Comparison of ENCODE assay signal across 17 cellular contexts in the genomic region with DNA sequence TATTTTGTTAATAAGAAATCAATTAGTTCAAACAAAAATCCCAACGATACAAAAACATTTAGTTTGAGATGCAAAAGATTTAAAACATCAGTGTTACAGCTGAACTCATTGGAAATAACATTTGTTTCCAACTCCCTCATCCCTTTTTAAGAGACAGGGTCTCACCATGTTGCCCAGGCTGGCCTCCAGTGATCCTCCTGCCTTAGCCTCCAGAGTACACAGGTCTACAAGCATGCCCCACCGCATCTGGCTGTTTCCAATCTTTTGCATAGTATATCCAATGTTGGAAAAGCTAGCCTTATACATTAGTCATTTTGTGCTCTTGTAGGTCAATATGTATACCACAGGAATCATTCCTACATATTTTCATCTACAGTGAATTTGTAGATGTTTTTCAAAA. TPM values are rescaled to one million over a fixed set of nuclear protein-coding genes. Genes with fewer than 3 reads are reported as not detected.
A peak's percentile ranks its signal among the peaks of the same experiment; 100 is the strongest.
DNase-seq lines count a peak whose midpoint lies in the region; ATAC-seq, FAIRE-seq and TF ChIP-seq lines count a peak whose summit lies in the region.
"Had no signal": no experiment of that assay in that cellular context is flagged by ENCODE, and none has a peak within 500 bp of the region (broad histone marks: within the 10 kb centered on the region; RNA-seq: fewer than 3 reads in every experiment).

No MANE protein-coding gene starts in this region.

- no peaks in the 10 kb centered on the region for H3K27me3 ChIP-seq in astrocyte (ENCODE audit: insufficient read depth, low read length)

- FAIRE-seq in GM12891 (lab: Jason Lieb, UNC) (no peak), astrocyte (lab: Jason Lieb, UNC) (no peak), urothelium cell line (lab: Jason Lieb, UNC) (no peak)
- FAIRE-seq: A204.1 had no signal

- no peak; the same call in 1 of the 2 replicates for TF ChIP-seq POLR2A in GM12891 (IDR thresholded peaks at IDR 0.05; ENCODE audit: low read depth, low read length)

- peak overlapping the region; percentile 30 for H3K27ac Mint-ChIP-seq in activated CD8-positive, alpha-beta T cell treated with anti-CD3 and anti-CD28 coated beads for 36 hours
- H3K27ac Mint-ChIP-seq in activated CD8-positive, alpha-beta T cell treated with anti-CD3 and anti-CD28 coated beads, Interleukin-2, amount 10 ng/mL, durations not matched to agents 7 days and 5 days: no peak overlapping the region
- peak overlapping the region; percentile 69 for H3K27ac Mint-ChIP-seq in astrocyte (ENCODE audit: unreplicated experiment)
- H3K27ac Mint-ChIP-seq in osteocyte (ENCODE audit: unreplicated experiment): peak overlapping the region; percentile 10
- H3K27ac Mint-ChIP-seq in stimulated activated memory B cell treated with anti-CD40 and anti-IgM and Interleukin-4, amounts not matched to agents 10 μg/mL and 1 μg/mL and 100 μg/mL, for 72 hours: no peak overlapping the region
- H3K27ac Mint-ChIP-seq: CD8-positive, alpha-beta T cell had no signal

- peaks cover 71% of the 10 kb centered on the region for H3K36me3 Mint-ChIP-seq in activated CD8-positive, alpha-beta T cell treated with anti-CD3 and anti-CD28 coated beads for 36 hours (ENCODE audit: low read depth)
- peaks cover 79% of the 10 kb centered on the region for H3K36me3 Mint-ChIP-seq in activated CD8-positive, alpha-beta T cell treated with anti-CD3 and anti-CD28 coated beads, Interleukin-2, amount 10 ng/mL, durations not matched to agents 7 days and 5 days (ENCODE audit: low read depth)
- H3K36me3 Mint-ChIP-seq in astrocyte (ENCODE audit: low read depth, unreplicated experiment) (peaks cover 26% of the 10 kb centered on the region), osteocyte (ENCODE audit: unreplicated experiment) (peaks cover 67% of the 10 kb centered on the region)
- peaks cover 74% of the 10 kb centered on the region for H3K36me3 Mint-ChIP-seq in stimulated activated memory B cell treated with anti-CD40 and anti-IgM and Interleukin-4, amounts not matched to agents 10 μg/mL and 1 μg/mL and 100 μg/mL, for 72 hours

- peaks cover 12% of the 10 kb centered on the region for H3K4me1 ChIP-seq in astrocyte (ENCODE audit: insufficient read depth, low read length)

- no peak overlapping the region for H3K4me3 Mint-ChIP-seq in activated CD8-positive, alpha-beta T cell treated with anti-CD3 and anti-CD28 coated beads for 36 hours
- H3K4me3 Mint-ChIP-seq in activated CD8-positive, alpha-beta T cell treated with anti-CD3 and anti-CD28 coated beads, Interleukin-2, amount 10 ng/mL, durations not matched to agents 7 days and 5 days: no peak overlapping the region
- no peak overlapping the region for H3K4me3 Mint-ChIP-seq in astrocyte (ENCODE audit: unreplicated experiment)
- H3K4me3 Mint-ChIP-seq in osteocyte (ENCODE audit: unreplicated experiment): no peak overlapping the region
- H3K4me3 Mint-ChIP-seq in stimulated activated memory B cell treated with anti-CD40 and anti-IgM and Interleukin-4, amounts not matched to agents 10 μg/mL and 1 μg/mL and 100 μg/mL, for 72 hours: no peak overlapping the region
- H3K4me3 Mint-ChIP-seq: CD8-positive, alpha-beta T cell had no signal

- CTCF ChIA-PET in activated CD8-positive, alpha-beta T cell treated with anti-CD3 and anti-CD28 coated beads for 36 hours (lab: Charles Lee): interaction anchor here (0.7 to 1.4 kb wide), 3 partner anchors 14 to 277 kb away, joined by 3 read pairs; no protein-coding TSS in a partner anchor
- CTCF ChIA-PET in activated CD8-positive, alpha-beta T cell treated with anti-CD3 and anti-CD28 coated beads, Interleukin-2, amount 10 ng/mL, durations not matched to agents 7 days and 5 days (lab: Charles Lee): no interaction called here

- H3K79me2 ChIP-seq in astrocyte (ENCODE audit: insufficient read depth, low read length): peaks cover 86% of the 10 kb centered on the region

- H3K36me3 ChIP-seq in astrocyte (ENCODE audit: insufficient read depth, low read length): peaks cover 79% of the 10 kb centered on the region

- POLR2A ChIA-PET in activated CD8-positive, alpha-beta T cell treated with anti-CD3 and anti-CD28 coated beads for 36 hours (lab: Charles Lee): interaction anchor here (0.6 to 7.8 kb wide), 5 partner anchors 8 to 87 kb away, joined by 3 to 107 read pairs (median 5); a partner anchor contains a TSS
- POLR2A ChIA-PET in activated CD8-positive, alpha-beta T cell treated with anti-CD3 and anti-CD28 coated beads, Interleukin-2, amount 10 ng/mL, durations not matched to agents 7 days and 5 days (lab: Charles Lee): interaction anchor here (0.7 to 0.9 kb wide), 2 partner anchors 10 to 12 kb away, joined by 3 read pairs; no protein-coding TSS in a partner anchor

- intact Hi-C loops in activated CD8-positive, alpha-beta T cell treated with anti-CD3 and anti-CD28 coated beads for 36 hours (cut with micrococcal nuclease): no loop called here

- H3K9ac ChIP-seq in astrocyte (ENCODE audit: low read length): no peak overlapping the region

- no peak overlapping the region for H3K4me2 ChIP-seq in astrocyte (ENCODE audit: low read length)

- DNase-seq in activated CD8-positive, alpha-beta T cell treated with anti-CD3 and anti-CD28 coated beads for 36 hours: no peak
- no peak for DNase-seq in activated CD8-positive, alpha-beta T cell treated with anti-CD3 and anti-CD28 coated beads, Interleukin-2, amount 10 ng/mL, durations not matched to agents 7 days and 5 days
- DNase-seq in GM12891 (ENCODE audit: insufficient read length, low spot score) (no peak), astrocyte (ENCODE audit: low read depth) (no peak), osteocyte (ENCODE audit: extremely low spot score, unreplicated experiment) (no peak), urothelium cell line (ENCODE audit: low spot score) (no peak)
- DNase-seq: Calu3; CD8-positive, alpha-beta T cell; NCI-H1417 treated with DMSO at 0.1 percent for 48 hours; NCI-H187 treated with DMSO at 0.1 percent for 48 hours; NCI-H526; PC-3; RPMI8226; SHP77 treated with DMSO at 0.1 percent for 48 hours had no signal

- TF ChIP-seq CTCF in activated CD8-positive, alpha-beta T cell treated with anti-CD3 and anti-CD28 coated beads for 36 hours (IDR thresholded peaks at IDR 0.05): no peak
- no peak for TF ChIP-seq CTCF in astrocyte (IDR thresholded peaks at IDR 0.05; ENCODE audit: insufficient read depth, low read depth, low read length)
- TF ChIP-seq CTCF in osteocyte (IDR thresholded peaks at IDR 0.05): no peak

- peaks cover 38% of the 10 kb centered on the region for H3K4me1 Mint-ChIP-seq in activated CD8-positive, alpha-beta T cell treated with anti-CD3 and anti-CD28 coated beads for 36 hours (ENCODE audit: low read depth)
- peaks cover 23% of the 10 kb centered on the region for H3K4me1 Mint-ChIP-seq in activated CD8-positive, alpha-beta T cell treated with anti-CD3 and anti-CD28 coated beads, Interleukin-2, amount 10 ng/mL, durations not matched to agents 7 days and 5 days (ENCODE audit: low read depth)
- peaks cover 30% of the 10 kb centered on the region for H3K4me1 Mint-ChIP-seq in astrocyte (ENCODE audit: low read depth, unreplicated experiment)
- peaks cover 29% of the 10 kb centered on the region for H3K4me1 Mint-ChIP-seq in osteocyte (ENCODE audit: unreplicated experiment)
- H3K4me1 Mint-ChIP-seq in stimulated activated memory B cell treated with anti-CD40 and anti-IgM and Interleukin-4, amounts not matched to agents 10 μg/mL and 1 μg/mL and 100 μg/mL, for 72 hours: peaks cover 12% of the 10 kb centered on the region

- H3K4me3 ChIP-seq in astrocyte (ENCODE audit: insufficient read depth, low read depth, low read length): no peak overlapping the region

- H3K9me3 ChIP-seq in astrocyte (ENCODE audit: insufficient read depth, low read depth, low read length): no peaks in the 10 kb centered on the region

- no peak overlapping the region for H2AFZ ChIP-seq in astrocyte (ENCODE audit: low read depth, low read length)

- no peaks in the 10 kb centered on the region for H3K9me3 Mint-ChIP-seq in activated CD8-positive, alpha-beta T cell treated with anti-CD3 and anti-CD28 coated beads for 36 hours
- H3K9me3 Mint-ChIP-seq in activated CD8-positive, alpha-beta T cell treated with anti-CD3 and anti-CD28 coated beads, Interleukin-2, amount 10 ng/mL, durations not matched to agents 7 days and 5 days (ENCODE audit: insufficient read depth): no peaks in the 10 kb centered on the region
- H3K9me3 Mint-ChIP-seq in astrocyte (ENCODE audit: unreplicated experiment) (no peaks in the 10 kb centered on the region), osteocyte (ENCODE audit: unreplicated experiment) (no peaks in the 10 kb centered on the region)
- H3K9me3 Mint-ChIP-seq in stimulated activated memory B cell treated with anti-CD40 and anti-IgM and Interleukin-4, amounts not matched to agents 10 μg/mL and 1 μg/mL and 100 μg/mL, for 72 hours: no peaks in the 10 kb centered on the region
- H3K9me3 Mint-ChIP-seq: CD8-positive, alpha-beta T cell had no signal

- H4K20me1 ChIP-seq in astrocyte (ENCODE audit: insufficient read depth, low read length): peaks cover 96% of the 10 kb centered on the region

- H3K27ac ChIP-seq in astrocyte (ENCODE audit: low read depth, low read length): no peak overlapping the region

- no peaks in the 10 kb centered on the region for H3K27me3 Mint-ChIP-seq in activated CD8-positive, alpha-beta T cell treated with anti-CD3 and anti-CD28 coated beads for 36 hours
- H3K27me3 Mint-ChIP-seq in activated CD8-positive, alpha-beta T cell treated with anti-CD3 and anti-CD28 coated beads, Interleukin-2, amount 10 ng/mL, durations not matched to agents 7 days and 5 days (ENCODE audit: low read depth): no peaks in the 10 kb centered on the region
- H3K27me3 Mint-ChIP-seq in astrocyte (ENCODE audit: low read depth, unreplicated experiment): no peaks in the 10 kb centered on the region
- H3K27me3 Mint-ChIP-seq in osteocyte (ENCODE audit: unreplicated experiment): no peaks in the 10 kb centered on the region
- no peaks in the 10 kb centered on the region for H3K27me3 Mint-ChIP-seq in stimulated activated memory B cell treated with anti-CD40 and anti-IgM and Interleukin-4, amounts not matched to agents 10 μg/mL and 1 μg/mL and 100 μg/mL, for 72 hours

- no peak for ATAC-seq in activated CD8-positive, alpha-beta T cell treated with anti-CD3 and anti-CD28 coated beads for 36 hours
- ATAC-seq in activated CD8-positive, alpha-beta T cell treated with anti-CD3 and anti-CD28 coated beads, Interleukin-2, amount 10 ng/mL, durations not matched to agents 7 days and 5 days: no peak
- no peak for ATAC-seq in stimulated activated memory B cell treated with anti-CD40 and anti-IgM and Interleukin-4, amounts not matched to agents 10 μg/mL and 1 μg/mL and 100 μg/mL, for 72 hours
- ATAC-seq in GM21825 (IDR thresholded peaks at IDR 0.05; ENCODE audit: unreplicated experiment): no peak
- ATAC-seq: CD8-positive, alpha-beta T cell; PC-3 had no signal

RNA-seq across cellular contexts. Expression of a gene that starts 11.5 kb away (rescaled TPM):
- total RNA-seq in activated CD8-positive, alpha-beta T cell treated with anti-CD3 and anti-CD28 coated beads for 36 hours: 100 to 1,000 TPM; 108 to 116 TPM
- 100 to 1,000 TPM in 1 of 2 experiments, 10 to 100 TPM in 1; 96.1 to 106 TPM for total RNA-seq in activated CD8-positive, alpha-beta T cell treated with anti-CD3 and anti-CD28 coated beads, Interleukin-2, amount 10 ng/mL, durations not matched to agents 7 days and 5 days
- 69.1 TPM for polyA plus RNA-seq in GM12891 (2012; ENCODE audit: low read depth, missing spikeins)
- total RNA-seq in astrocyte (55.6 and 56.3 TPM in 2 replicates), osteocyte (64.9 and 67.9 TPM in 2 replicates)

RNA-seq across cellular contexts. Expression of a gene that starts 11.8 kb away (rescaled TPM):
- total RNA-seq in activated CD8-positive, alpha-beta T cell treated with anti-CD3 and anti-CD28 coated beads for 36 hours: 100 to 1,000 TPM; 128 to 129 TPM
- 100 to 1,000 TPM; 139 to 147 TPM for total RNA-seq in activated CD8-positive, alpha-beta T cell treated with anti-CD3 and anti-CD28 coated beads, Interleukin-2, amount 10 ng/mL, durations not matched to agents 7 days and 5 days
- 26.2 TPM for polyA plus RNA-seq in GM12891 (2012; ENCODE audit: low read depth, missing spikeins)
- total RNA-seq in astrocyte: 8.6 and 10.6 TPM in 2 replicates
- total RNA-seq in osteocyte: 14.1 and 18.5 TPM in 2 replicates

RNA-seq across cellular contexts. Expression of a gene that starts 14.5 kb away (rescaled TPM):
- total RNA-seq in activated CD8-positive, alpha-beta T cell treated with anti-CD3 and anti-CD28 coated beads for 36 hours: 10 to 100 TPM; 28.0 to 28.5 TPM
- total RNA-seq in activated CD8-positive, alpha-beta T cell treated with anti-CD3 and anti-CD28 coated beads, Interleukin-2, amount 10 ng/mL, durations not matched to agents 7 days and 5 days: 10 to 100 TPM; 41.3 to 45.3 TPM
- 14.0 TPM for polyA plus RNA-seq in GM12891 (2012; ENCODE audit: low read depth, missing spikeins)
- total RNA-seq in astrocyte (23.8 and 25.3 TPM in 2 replicates), osteocyte (27.6 and 28.0 TPM in 2 replicates)

Comparison
In these comparisons a context has a peak if more than half of its experiments do, and no peak if none do; other contexts are left out.
1. H3K27ac Mint-ChIP-seq: peak in activated CD8-positive, alpha-beta T cell treated with anti-CD3 and anti-CD28 coated beads for 36 hours (single experiment), astrocyte (single experiment) and osteocyte (single experiment); none in activated CD8-positive, alpha-beta T cell treated with anti-CD3 and anti-CD28 coated beads, Interleukin-2, amount 10 ng/mL, durations not matched to agents 7 days and 5 days (single experiment) and stimulated activated memory B cell treated with anti-CD40 and anti-IgM and Interleukin-4, amounts not matched to agents 10 μg/mL and 1 μg/mL and 100 μg/mL, for 72 hours (single experiment).